In genomic region chr13:90307136-90307535, GRCh38 we compare ENCODE assay signal across 25 cellular contexts.
"Had no signal": no experiment of that assay in that cellular context is flagged by ENCODE, and none has a peak within 500 bp of the region (broad histone marks: within the 10 kb centered on the region; RNA-seq: fewer than 3 reads in every experiment).

No MANE protein-coding gene starts in this region.

- H3K27ac ChIP-seq: neural progenitor cell, ovary, parathyroid adenoma, psoas muscle, right lobe of liver, sigmoid colon, stomach, thoracic aorta, thyroid gland, tibial nerve, upper lobe of left lung, vagina had no signal

- H3K79me2 ChIP-seq: parathyroid adenoma had no signal

- FAIRE-seq: small intestine, urothelium cell line had no signal

- ATAC-seq: natural killer cell; psoas muscle; right cardiac atrium; right lobe of liver; stimulated activated effector memory CD8-positive, alpha-beta T cell treated with anti-CD3 and anti-CD28 coated beads, Interleukin-12 subunit alpha, Interleukin-12 subunit beta, amount 100 ng/mL, for 72 hours; stimulated activated naive B cell treated with anti-CD40 and anti-IgM and Interleukin-4, amounts not matched to agents 10 μg/mL and 1 μg/mL and 100 μg/mL, for 72 hours had no signal

- H2AFZ ChIP-seq: neural progenitor cell, parathyroid adenoma had no signal

- H3K36me3 ChIP-seq: neural progenitor cell, ovary, right lobe of liver, sigmoid colon, stomach, thoracic aorta, thyroid gland, tibial nerve, upper lobe of left lung, vagina had no signal

- H3K4me1 ChIP-seq: parathyroid adenoma, psoas muscle, sigmoid colon, stomach, thyroid gland, tibial nerve, upper lobe of left lung, vagina had no signal

- DNase-seq: natural killer cell; occipital lobe; ovary; psoas muscle; right cardiac atrium; right lobe of liver; sigmoid colon; small intestine; stimulated activated CD4-positive, alpha-beta T cell treated with anti-CD3 and anti-CD28 coated beads, Interleukin-15, amount 100 ng/mL, for 24 hours; stimulated activated CD4-positive, alpha-beta T cell treated with anti-CD3 and anti-CD28 coated beads, Interleukin-2, amount 100 ng/mL, for 24 hours; stimulated activated CD4-positive, alpha-beta T cell treated with anti-CD3 and anti-CD28 coated beads, Interleukin-2, amount 100 ng/mL, for 48 hours; stimulated activated CD4-positive, alpha-beta T cell treated with anti-CD3 and anti-CD28 coated beads, Interleukin-4, amount 100 ng/mL, for 24 hours; stimulated activated naive B cell treated with anti-CD40 and anti-IgM and Interleukin-4, amounts not matched to agents 10 μg/mL and 1 μg/mL and 100 μg/mL, for 72 hours; stimulated activated naive CD4-positive, alpha-beta T cell treated with Interleukin-2 at 50 U/mL for 16 hours; stomach; thyroid gland; trophoblast cell; upper lobe of left lung had no signal

- H3K9me3 ChIP-seq: ovary, psoas muscle, right lobe of liver, sigmoid colon, stomach, thoracic aorta, thyroid gland, tibial nerve, upper lobe of left lung, vagina had no signal

- H3K9ac ChIP-seq: neural progenitor cell, parathyroid adenoma had no signal

- H3K27me3 ChIP-seq: neural progenitor cell, ovary, right lobe of liver, sigmoid colon, stomach, thyroid gland, tibial nerve, upper lobe of left lung, vagina had no signal

- H3K4me2 ChIP-seq: neural progenitor cell had no signal

- H3K4me3 ChIP-seq: neural progenitor cell, ovary, psoas muscle, right lobe of liver, sigmoid colon, stomach, thoracic aorta, thyroid gland, tibial nerve, upper lobe of left lung, vagina had no signal
